21 cellular contexts compared by ENCODE assay signal in the genomic region with DNA sequence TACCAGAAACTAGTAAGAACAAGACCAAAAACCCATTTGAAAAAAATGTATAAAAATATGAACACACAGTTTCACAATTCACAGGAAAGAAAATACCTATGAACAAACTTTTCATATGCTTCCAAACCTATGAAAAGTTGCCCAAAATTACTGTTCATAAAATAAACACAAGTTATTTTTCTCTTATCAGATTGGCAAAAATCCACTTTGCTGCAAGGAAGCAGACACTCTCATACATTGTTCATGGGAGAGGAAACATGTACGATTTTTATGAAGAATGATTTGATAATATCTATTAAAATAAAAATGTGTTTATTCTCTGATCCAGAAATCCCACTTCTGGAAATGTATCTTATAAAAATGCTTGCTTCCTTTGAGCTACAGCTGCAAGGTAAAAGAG. TPM values are rescaled to one million over a fixed set of nuclear protein-coding genes. Genes with fewer than 3 reads are reported as not detected.
"Had no signal": no experiment of that assay in that cellular context is flagged by ENCODE, and none has a peak within 500 bp of the region (broad histone marks: within the 10 kb centered on the region; RNA-seq: fewer than 3 reads in every experiment).

No MANE protein-coding gene starts in this region.

- ATAC-seq: Panc1 had no signal

- DNase-seq: Karpas-422, KG1, MM.1S, NCI-H1092 treated with DMSO at 0.1 percent for 48 hours, NCI-H1436, NCI-H187, NCI-H2029, NCI-H2081 treated with DMSO at 0.1 percent for 48 hours, NCI-H2171, NCI-H226, NCI-H446, NCI-H510A, NCI-H524 treated with DMSO at 0.1 percent for 48 hours, NCI-H69, NCI-H774, SHP77 had no signal

- H3K27ac ChIP-seq: RWPE1 had no signal

RNA-seq across cellular contexts. Expression of a gene that starts 40.0 kb away (rescaled TPM):
- total RNA-seq: HT-29, M059J, SK-MEL-5 had no signal
